12 cellular contexts compared by ENCODE assay signal in genomic region chr2:121480826-121481225, GRCh38. TPM values are rescaled to one million over a fixed set of nuclear protein-coding genes. Genes with fewer than 3 reads are reported as not detected.
DNase-seq lines count a peak whose midpoint lies in the region; ATAC-seq, FAIRE-seq and TF ChIP-seq lines count a peak whose summit lies in the region.
"Had no signal": no experiment of that assay in that cellular context is flagged by ENCODE, and none has a peak within 500 bp of the region (broad histone marks: within the 10 kb centered on the region; RNA-seq: fewer than 3 reads in every experiment).

No MANE protein-coding gene starts in this region.

- 22% methylated on average over 5 of the region's 5 CpGs for WGBS in suprapubic skin

- H3K27me3 ChIP-seq in bronchial epithelial cell (ENCODE audit: control insufficient read depth, insufficient read depth, low read length) (no peaks in the 10 kb centered on the region), left lung (no peaks in the 10 kb centered on the region), suprapubic skin (no peaks in the 10 kb centered on the region)

- no peak for TF ChIP-seq EP300 in suprapubic skin (IDR thresholded peaks at IDR 0.05)

- TF ChIP-seq POLR2A in suprapubic skin (IDR thresholded peaks at IDR 0.05) = no peak

- FAIRE-seq in bronchial epithelial cell (lab: Jason Lieb, UNC) (no peak), HTR-8/SVneo (lab: Jason Lieb, UNC) (no peak)

- peaks cover 15 to 16% of the 10 kb centered on the region in 2 donors for H3K4me1 ChIP-seq in left lung
- H3K4me1 ChIP-seq in suprapubic skin = peaks cover 38% of the 10 kb centered on the region

- no peaks in the 10 kb centered on the region for H3K9me3 ChIP-seq in left lung
- H3K9me3 ChIP-seq in suprapubic skin = no peaks in the 10 kb centered on the region

- peak; percentile 48 for DNase-seq in AG08396 (ENCODE audit: low spot score)
- DNase-seq in NCI-H1105 treated with DMSO at 0.1 percent for 48 hours (lab: John Stamatoyannopoulos, UW) = peak; percentile 83
- peak; percentile 73 for DNase-seq in bronchial epithelial cell (ENCODE audit: low read depth)
- no peak for DNase-seq in left lung
- no peak for DNase-seq in suprapubic skin (ENCODE audit: low spot score in 2 of 2)
- DNase-seq in HTR-8/SVneo (ENCODE audit: insufficient read length, low spot score) = no peak
- DNase-seq: KG1 had no signal

- ATAC-seq in left lung (peak; percentile 16), HG03280 (IDR thresholded peaks at IDR 0.05; ENCODE audit: unreplicated experiment) (no peak), HG03039 (IDR thresholded peaks at IDR 0.05; ENCODE audit: unreplicated experiment) (no peak)

- TF ChIP-seq CTCF in bronchial epithelial cell (IDR thresholded peaks at IDR 0.05; ENCODE audit: insufficient read depth, low read length, severe bottlenecking) (no peak), left lung (IDR thresholded peaks at IDR 0.05) (no peak), suprapubic skin (IDR thresholded peaks at IDR 0.05) (no peak)

- intact Hi-C loops in left lung (cut with DNase I) = no loop called here

- H3K27ac ChIP-seq in left lung = no peak overlapping the region
- H3K27ac ChIP-seq in suprapubic skin = no peak overlapping the region

- H3K36me3 ChIP-seq in bronchial epithelial cell (ENCODE audit: control insufficient read depth, insufficient read depth, low read length) (no peaks in the 10 kb centered on the region), left lung (peaks cover 0 to 8% of the 10 kb centered on the region in 2 donors), suprapubic skin (peaks cover 8% of the 10 kb centered on the region)

- no peak overlapping the region for H3K4me3 ChIP-seq in bronchial epithelial cell (ENCODE audit: low read depth, low read length)
- H3K4me3 ChIP-seq in left lung = no peak overlapping the region
- H3K4me3 ChIP-seq in suprapubic skin = no peak overlapping the region

RNA-seq across cellular contexts. Expression of gene RNU4ATAC, which starts 49.9 kb away (rescaled TPM):
- under 0.01 TPM in 2 replicates for total RNA-seq in bronchial epithelial cell
- not detected for total RNA-seq in left lung
- not detected for total RNA-seq in suprapubic skin
- total RNA-seq: activated T-helper 1 cell treated with anti-CD3 and anti-CD28 coated beads, Interleukin-12 subunit alpha, Interleukin-12 subunit beta, Interleukin-2, Interleukin-4 antibody, amounts not matched to agents 30 ng/mL and 10 ng/mL and 1 ng/mL, durations not matched to agents 14 hours and 24 hours and 36 hours; epithelial cell of proximal tubule; SK-MEL-5 had no signal

Comparison
In these comparisons a context has a peak if more than half of its experiments do, and no peak if none do; other contexts are left out.
1. DNase-seq: peak in AG08396 (single experiment), NCI-H1105 treated with DMSO at 0.1 percent for 48 hours (single experiment) and bronchial epithelial cell (single experiment); none in left lung (0 of 2), suprapubic skin (0 of 2) and HTR-8/SVneo (single experiment).